33 cellular contexts compared by ENCODE assay signal in genomic region chr15:40852529-40852928, GRCh38. TPM values are rescaled to one million over a fixed set of nuclear protein-coding genes. Genes with fewer than 3 reads are reported as not detected.
A peak's percentile ranks its signal among the peaks of the same experiment; 100 is the strongest.
DNase-seq lines count a peak whose midpoint lies in the region; ATAC-seq, FAIRE-seq and TF ChIP-seq lines count a peak whose summit lies in the region.
"Had no signal": no experiment of that assay in that cellular context is flagged by ENCODE, and none has a peak within 500 bp of the region (broad histone marks: within the 10 kb centered on the region; RNA-seq: fewer than 3 reads in every experiment).

No MANE protein-coding gene starts in this region.

- H3K27ac ChIP-seq in HepG2 (ENCODE audit: extremely low read length, insufficient read depth, low read length): no peak overlapping the region
- H3K27ac ChIP-seq in right lobe of liver: no peak overlapping the region
- no peak overlapping the region for H3K27ac ChIP-seq in kidney (ENCODE audit: low read depth in 2 of 2, low read length in 2 of 2)
- H3K27ac ChIP-seq: body of pancreas, esophagus squamous epithelium, foreskin keratinocyte, heart left ventricle, thyroid gland, vagina had no signal

- ATAC-seq in HepG2 (no peak), right lobe of liver (no peak), HG03108 (IDR thresholded peaks at IDR 0.05; ENCODE audit: unreplicated experiment) (no peak), HG02571 (IDR thresholded peaks at IDR 0.05; ENCODE audit: unreplicated experiment) (no peak)
- ATAC-seq: body of pancreas, foreskin keratinocyte, GM23338, heart left ventricle, Panc1, sciatic nerve had no signal

- H3K79me2 ChIP-seq in HepG2 (ENCODE audit: insufficient read depth, low read length): no peaks in the 10 kb centered on the region

- FAIRE-seq in HepG2 (lab: Jason Lieb, UNC): no peak
- FAIRE-seq in kidney (lab: Jason Lieb, UNC): no peak
- FAIRE-seq: endometrium had no signal

- H3K4me3 ChIP-seq in HepG2 (replicated peaks in 1 of 3; ENCODE audit: insufficient read depth in 1 of 3, low read depth in 2 of 3, low read length in 3 of 3): no peak overlapping the region
- no peak overlapping the region for H3K4me3 ChIP-seq in right lobe of liver
- H3K4me3 ChIP-seq in kidney (ENCODE audit: low read length in 2 of 2): no peak overlapping the region
- H3K4me3 ChIP-seq: body of pancreas, esophagus squamous epithelium, GM23338, heart left ventricle, thyroid gland, vagina had no signal

- DNase-seq in HepG2 (ENCODE audit: low spot score) (no peak), right lobe of liver (no peak), kidney (peak; percentile 0), D341Med (ENCODE audit: low spot score) (no peak)
- DNase-seq: activated CD4-positive, alpha-beta memory T cell treated with anti-CD3 and anti-CD28 coated beads, Interleukin-2, amount 10 ng/mL, durations not matched to agents 7 days and 5 days; activated CD4-positive, alpha-beta T cell treated with anti-CD3 and anti-CD28 coated beads for 1 hour; activated CD8-positive, alpha-beta memory T cell treated with anti-CD3 and anti-CD28 coated beads, Interleukin-2, amount 50 U/mL, for 48 hours; activated naive CD4-positive, alpha-beta T cell treated with anti-CD3 and anti-CD28 coated beads for 36 hours; body of pancreas; CD4-positive, alpha-beta T cell; esophagus squamous epithelium; foreskin keratinocyte; heart left ventricle; HFFc6; naive B cell; NCI-H1694 treated with DMSO at 0.1 percent for 48 hours; NCI-H510A treated with DMSO at 0.1 percent for 48 hours; SHP77; stimulated activated CD4-positive, alpha-beta T cell treated with anti-CD3 and anti-CD28 coated beads, Interleukin-12 subunit alpha, Interleukin-12 subunit beta, amount 100 ng/mL, for 4 hours; stimulated activated CD4-positive, alpha-beta T cell treated with anti-CD3 and anti-CD28 coated beads, Interleukin-2, amount 100 ng/mL, for 48 hours; T-helper 2 cell; thyroid gland had no signal

- H2AFZ ChIP-seq in HepG2 (ENCODE audit: low read length): no peak overlapping the region
- H2AFZ ChIP-seq: GM23338 had no signal

- POLR2A ChIA-PET in HepG2 (lab: Yijun Ruan, JAX): no interaction called here

- CTCF ChIA-PET in HepG2 (lab: Yijun Ruan, JAX; ENCODE audit: low intra/inter-chr PET ratio, low total read pairs): no interaction called here

- TF ChIP-seq CTCF in HepG2 (CRISPR knock-in tag; IDR thresholded peaks at IDR 0.05) (no peak), right lobe of liver (IDR thresholded peaks at IDR 0.05) (no peak), kidney (IDR thresholded peaks at IDR 0.05; ENCODE audit: borderline replicate concordance, extremely low read depth, insufficient read depth) (no peak)

- H4K20me1 ChIP-seq in HepG2 (ENCODE audit: insufficient read depth, low read length): no peaks in the 10 kb centered on the region

- TF ChIP-seq POLR2A in HepG2 (IDR thresholded peaks at IDR 0.05; ENCODE audit: insufficient read depth in 1 of 2, low read depth in 2 of 2, low read length in 2 of 2): no peak
- TF ChIP-seq POLR2A in right lobe of liver (IDR thresholded peaks at IDR 0.05): no peak

- no peak overlapping the region for H3K9ac ChIP-seq in HepG2 (ENCODE audit: insufficient read depth, low read depth, low read length)
- H3K9ac ChIP-seq in kidney (ENCODE audit: low read length in 2 of 2): no peak overlapping the region

- H3K27me3 ChIP-seq in HepG2 (ENCODE audit: control insufficient read depth in 1 of 2, insufficient read depth in 2 of 2, low read length in 2 of 2) (no peaks in the 10 kb centered on the region), right lobe of liver (no peaks in the 10 kb centered on the region)
- H3K27me3 ChIP-seq: body of pancreas, esophagus squamous epithelium, foreskin keratinocyte, thyroid gland, vagina had no signal

- no TSS peak for BruUV-seq in HepG2 (replicated peaks; lab: Mats Ljungman, UMichigan)

- H3K36me3 ChIP-seq in HepG2 (replicated peaks in 1 of 2; ENCODE audit: control insufficient read depth in 1 of 2, insufficient read depth in 2 of 2, low read length in 2 of 2): no peaks in the 10 kb centered on the region
- H3K36me3 ChIP-seq in right lobe of liver: no peaks in the 10 kb centered on the region
- H3K36me3 ChIP-seq in kidney (ENCODE audit: control insufficient read depth in 1 of 2, insufficient read depth in 2 of 2, low read length in 2 of 2): peaks cover 19 to 34% of the 10 kb centered on the region in 2 donors
- H3K36me3 ChIP-seq: heart left ventricle, vagina had no signal

- no peak for TF ChIP-seq RAD21 in HepG2 (CRISPR knock-in tag; IDR thresholded peaks at IDR 0.05)

- intact Hi-C loops in HepG2 (cut with micrococcal nuclease; ENCODE audit: unreplicated experiment) (no loop called here), right lobe of liver (cut with DNase I) (no loop called here), kidney (cut with DNase I) (no loop called here)

- H3K9me3 ChIP-seq in HepG2 (ENCODE audit: low read length) (no peaks in the 10 kb centered on the region), right lobe of liver (no peaks in the 10 kb centered on the region), kidney (ENCODE audit: control insufficient read depth in 1 of 2, low read length in 2 of 2) (no peaks in the 10 kb centered on the region)
- H3K9me3 ChIP-seq: body of pancreas, esophagus squamous epithelium, heart left ventricle, thyroid gland, vagina had no signal

- peaks cover 39% of the 10 kb centered on the region for H3K4me1 ChIP-seq in HepG2 (ENCODE audit: insufficient read depth, low read length)
- no peaks in the 10 kb centered on the region for H3K4me1 ChIP-seq in right lobe of liver
- peaks cover 3 to 5% of the 10 kb centered on the region in 2 donors for H3K4me1 ChIP-seq in kidney (ENCODE audit: control insufficient read depth in 1 of 2, insufficient read depth in 1 of 2, low read depth in 1 of 2, low read length in 2 of 2)

- no peak overlapping the region for H3K4me2 ChIP-seq in HepG2 (ENCODE audit: low read depth, low read length)
- H3K4me2 ChIP-seq: GM23338 had no signal

- WGBS in HepG2 (ENCODE audit: low lambda C conversion rate): 60% methylated on average over 5 of the region's 5 CpGs
- 86% methylated on average over 5 of the region's 5 CpGs for WGBS in right lobe of liver (ENCODE audit: insufficient coverage, low coverage, low lambda C conversion rate, missing lambda C conversion rate)

- in situ Hi-C loops in HepG2 (cut with HindIII; ENCODE audit: extremely low pct_ligation_motif_present, low pct_unique_long_range_greater_than_20kb): no loop called here

- TF ChIP-seq EP300 in HepG2 (IDR thresholded peaks at IDR 0.05; ENCODE audit: low read depth in 2 of 2, low read length in 2 of 2) (no peak), HepG2 (CRISPR knock-in tag; IDR thresholded peaks at IDR 0.05; ENCODE audit: borderline replicate concordance) (no peak)

RNA-seq across cellular contexts. Expression of gene SPINT1, which starts 8.7 kb away (rescaled TPM):
- total RNA-seq in HepG2 (2016; rRNA removed; fragmentation: Illumina TruSeq; extraction: Trizol) (0.45 and 0.49 TPM in 2 replicates), right lobe of liver (1 to 10 TPM; 1.1 to 7.9 (median 3.0) TPM), kidney (114 TPM)
- total RNA-seq in HepG2 (2016; cell fraction: cytosol; rRNA removed; fragmentation: Illumina TruSeq; extraction: Trizol; ENCODE audit: low read depth): 0.10 and 0.44 TPM in 2 replicates
- 0.21 and 0.50 TPM in 2 replicates for total RNA-seq in HepG2 (2016; cell fraction: insoluble cytoplasmic fraction; rRNA removed; fragmentation: Illumina TruSeq; extraction: Trizol)
- total RNA-seq in HepG2 (2016; cell fraction: membrane; rRNA removed; fragmentation: Illumina TruSeq; extraction: Trizol): 0.14 and 0.25 TPM in 2 replicates
- total RNA-seq in HepG2 (2016; cell fraction: nucleus; rRNA removed; fragmentation: Illumina TruSeq; extraction: Trizol): 0.88 and 2.1 TPM in 2 replicates
- polyA plus RNA-seq in HepG2 (2011; rRNA removed) (2.5 and 2.8 TPM in 2 replicates), kidney (ENCODE audit: insufficient read depth, low read depth, low replicate concordance) (112 TPM)
- polyA plus RNA-seq in HepG2 (2011; cell fraction: cytosol; rRNA removed): 3.4 and 3.9 TPM in 2 replicates
- 7.6 and 10.2 TPM in 2 replicates for polyA plus RNA-seq in HepG2 (2011; cell fraction: nucleus; rRNA removed)
- polyA plus RNA-seq in HepG2 (2012): 2.7 and 2.9 TPM in 2 replicates
- 0.20 and 0.25 TPM in 2 replicates for polyA plus RNA-seq in HepG2 (2016; cell fraction: cytosol; fragmentation: Illumina TruSeq; extraction: Trizol; ENCODE audit: low read depth)
- polyA plus RNA-seq in HepG2 (2016; cell fraction: insoluble cytoplasmic fraction; fragmentation: Illumina TruSeq; extraction: Trizol; ENCODE audit: low read depth): 0.21 and 0.37 TPM in 2 replicates
- polyA plus RNA-seq in HepG2 (2016; cell fraction: membrane; fragmentation: Illumina TruSeq; extraction: Trizol; ENCODE audit: low read depth): 0.24 and 0.43 TPM in 2 replicates
- 3.0 TPM in 2 replicates for polyA plus RNA-seq in HepG2 (2016; cell fraction: nucleus; fragmentation: Illumina TruSeq; extraction: Trizol; ENCODE audit: insufficient read depth, low read depth)
- 0.37 and 3.2 TPM in 2 replicates for polyA minus RNA-seq in HepG2 (2011; rRNA and poly(A)+ RNA removed; ENCODE audit: low replicate concordance)
- polyA minus RNA-seq in HepG2 (2011; cell fraction: cytosol; rRNA and poly(A)+ RNA removed): 2.2 TPM in 2 replicates
- polyA minus RNA-seq in HepG2 (2011; cell fraction: nucleus; rRNA and poly(A)+ RNA removed): 1.0 and 2.6 TPM in 2 replicates

RNA-seq across cellular contexts. Expression of gene RHOV, which starts 21.5 kb away (rescaled TPM):
- total RNA-seq in HepG2 (2016; rRNA removed; fragmentation: Illumina TruSeq; extraction: Trizol) (0.15 and 0.18 TPM in 2 replicates), right lobe of liver (not detected), kidney (3.0 TPM)
- total RNA-seq in HepG2 (2016; cell fraction: cytosol; rRNA removed; fragmentation: Illumina TruSeq; extraction: Trizol; ENCODE audit: low read depth): not detected in 2 replicates
- 0.15 TPM in 1 of 2 replicates, not detected in the other for total RNA-seq in HepG2 (2016; cell fraction: insoluble cytoplasmic fraction; rRNA removed; fragmentation: Illumina TruSeq; extraction: Trizol)
- total RNA-seq in HepG2 (2016; cell fraction: membrane; rRNA removed; fragmentation: Illumina TruSeq; extraction: Trizol): 0.09 and 0.10 TPM in 2 replicates
- total RNA-seq in HepG2 (2016; cell fraction: nucleus; rRNA removed; fragmentation: Illumina TruSeq; extraction: Trizol): not detected in 2 replicates
- polyA plus RNA-seq in HepG2 (2011; rRNA removed) (0.07 and 0.17 TPM in 2 replicates), kidney (ENCODE audit: insufficient read depth, low read depth, low replicate concordance) (4.6 TPM)
- 0.08 and 0.09 TPM in 2 replicates for polyA plus RNA-seq in HepG2 (2011; cell fraction: cytosol; rRNA removed)
- not detected in 2 replicates for polyA plus RNA-seq in HepG2 (2011; cell fraction: nucleus; rRNA removed)
- not detected in 2 replicates for polyA plus RNA-seq in HepG2 (2012)
- 0.07 TPM in 1 of 2 replicates, not detected in the other for polyA plus RNA-seq in HepG2 (2016; cell fraction: cytosol; fragmentation: Illumina TruSeq; extraction: Trizol; ENCODE audit: low read depth)
- 0.17 and 0.19 TPM in 2 replicates for polyA plus RNA-seq in HepG2 (2016; cell fraction: insoluble cytoplasmic fraction; fragmentation: Illumina TruSeq; extraction: Trizol; ENCODE audit: low read depth)
- polyA plus RNA-seq in HepG2 (2016; cell fraction: membrane; fragmentation: Illumina TruSeq; extraction: Trizol; ENCODE audit: low read depth): 0.10 TPM in 1 of 2 replicates, not detected in the other
- 0.27 and 0.37 TPM in 2 replicates for polyA plus RNA-seq in HepG2 (2016; cell fraction: nucleus; fragmentation: Illumina TruSeq; extraction: Trizol; ENCODE audit: insufficient read depth, low read depth)
- polyA minus RNA-seq in HepG2 (2011; rRNA and poly(A)+ RNA removed; ENCODE audit: low replicate concordance): 43.4 TPM in 1 of 2 replicates, not detected in the other
- polyA minus RNA-seq in HepG2 (2011; cell fraction: cytosol; rRNA and poly(A)+ RNA removed): 0.40 and 0.70 TPM in 2 replicates
- not detected in 2 replicates for polyA minus RNA-seq in HepG2 (2011; cell fraction: nucleus; rRNA and poly(A)+ RNA removed)
- total RNA-seq: activated CD4-positive, alpha-beta memory T cell treated with anti-CD3 and anti-CD28 coated beads, Interleukin-2, amount 10 ng/mL, durations not matched to agents 7 days and 5 days; heart left ventricle had no signal
- polyA plus RNA-seq: heart left ventricle had no signal

RNA-seq across cellular contexts. Expression of gene PPP1R14D, which starts 24.0 kb away (rescaled TPM):
- 0.49 and 0.53 TPM in 2 replicates for total RNA-seq in HepG2 (2016; rRNA removed; fragmentation: Illumina TruSeq; extraction: Trizol)
- total RNA-seq in HepG2 (2016; cell fraction: cytosol; rRNA removed; fragmentation: Illumina TruSeq; extraction: Trizol; ENCODE audit: low read depth): not detected in 2 replicates
- total RNA-seq in HepG2 (2016; cell fraction: insoluble cytoplasmic fraction; rRNA removed; fragmentation: Illumina TruSeq; extraction: Trizol): 0.52 and 0.55 TPM in 2 replicates
- 0.34 TPM in 2 replicates for total RNA-seq in HepG2 (2016; cell fraction: membrane; rRNA removed; fragmentation: Illumina TruSeq; extraction: Trizol)
- not detected in 2 replicates for total RNA-seq in HepG2 (2016; cell fraction: nucleus; rRNA removed; fragmentation: Illumina TruSeq; extraction: Trizol)
- 0.47 and 0.55 TPM in 2 replicates for polyA plus RNA-seq in HepG2 (2011; rRNA removed)
- polyA plus RNA-seq in HepG2 (2011; cell fraction: cytosol; rRNA removed): 0.81 and 0.82 TPM in 2 replicates
- 0.35 and 0.62 TPM in 2 replicates for polyA plus RNA-seq in HepG2 (2011; cell fraction: nucleus; rRNA removed)
- polyA plus RNA-seq in HepG2 (2012): 0.68 TPM in 2 replicates
- polyA plus RNA-seq in HepG2 (2016; cell fraction: cytosol; fragmentation: Illumina TruSeq; extraction: Trizol; ENCODE audit: low read depth): not detected in 2 replicates
- polyA plus RNA-seq in HepG2 (2016; cell fraction: insoluble cytoplasmic fraction; fragmentation: Illumina TruSeq; extraction: Trizol; ENCODE audit: low read depth): 0.46 and 0.48 TPM in 2 replicates
- polyA plus RNA-seq in HepG2 (2016; cell fraction: membrane; fragmentation: Illumina TruSeq; extraction: Trizol; ENCODE audit: low read depth): not detected in 2 replicates
- polyA plus RNA-seq in HepG2 (2016; cell fraction: nucleus; fragmentation: Illumina TruSeq; extraction: Trizol; ENCODE audit: insufficient read depth, low read depth): not detected in 2 replicates
- 0.21 TPM in 1 of 2 replicates, not detected in the other for polyA minus RNA-seq in HepG2 (2011; rRNA and poly(A)+ RNA removed; ENCODE audit: low replicate concordance)
- polyA minus RNA-seq in HepG2 (2011; cell fraction: cytosol; rRNA and poly(A)+ RNA removed): not detected in 2 replicates
- polyA minus RNA-seq in HepG2 (2011; cell fraction: nucleus; rRNA and poly(A)+ RNA removed): 0.87 TPM in 1 of 2 replicates, not detected in the other
- not detected for total RNA-seq in right lobe of liver
- not detected for total RNA-seq in kidney
- polyA plus RNA-seq in kidney (ENCODE audit: insufficient read depth, low read depth, low replicate concordance): 4.0 TPM
- total RNA-seq: A673; activated CD4-positive, alpha-beta memory T cell treated with anti-CD3 and anti-CD28 coated beads, Interleukin-2, amount 10 ng/mL, durations not matched to agents 7 days and 5 days; activated naive CD4-positive, alpha-beta T cell treated with anti-CD3 and anti-CD28 coated beads for 36 hours; activated T-helper 1 cell treated with anti-CD3 and anti-CD28 coated beads, Interleukin-12 subunit alpha, Interleukin-12 subunit beta, Interleukin-2, Interleukin-4 antibody, amounts not matched to agents 30 ng/mL and 10 ng/mL and 1 ng/mL, durations not matched to agents 14 hours and 24 hours and 36 hours; body of pancreas; CD4-positive, alpha-beta T cell; dermis microvascular lymphatic vessel endothelial cell; foreskin keratinocyte; GM23338; heart left ventricle; HFFc6; kidney epithelial cell; sciatic nerve; thyroid gland; vagina had no signal
- polyA plus RNA-seq: foreskin keratinocyte, GM23338, heart left ventricle had no signal

RNA-seq across cellular contexts. Expression of gene VPS18, which starts 41.7 kb away (rescaled TPM):
- 15.8 and 17.0 TPM in 2 replicates for total RNA-seq in HepG2 (2016; rRNA removed; fragmentation: Illumina TruSeq; extraction: Trizol)
- 1.2 and 1.9 TPM in 2 replicates for total RNA-seq in HepG2 (2016; cell fraction: cytosol; rRNA removed; fragmentation: Illumina TruSeq; extraction: Trizol; ENCODE audit: low read depth)
- total RNA-seq in HepG2 (2016; cell fraction: insoluble cytoplasmic fraction; rRNA removed; fragmentation: Illumina TruSeq; extraction: Trizol): 14.9 and 16.0 TPM in 2 replicates
- 3.9 and 4.3 TPM in 2 replicates for total RNA-seq in HepG2 (2016; cell fraction: membrane; rRNA removed; fragmentation: Illumina TruSeq; extraction: Trizol)
- total RNA-seq in HepG2 (2016; cell fraction: nucleus; rRNA removed; fragmentation: Illumina TruSeq; extraction: Trizol): 9.9 and 11.2 TPM in 2 replicates
- polyA plus RNA-seq in HepG2 (2011; rRNA removed): 5.8 and 7.4 TPM in 2 replicates
- polyA plus RNA-seq in HepG2 (2011; cell fraction: cytosol; rRNA removed): 6.0 and 7.5 TPM in 2 replicates
- 9.2 and 9.4 TPM in 2 replicates for polyA plus RNA-seq in HepG2 (2011; cell fraction: nucleus; rRNA removed)
- 5.0 and 5.3 TPM in 2 replicates for polyA plus RNA-seq in HepG2 (2012)
- 0.57 and 0.62 TPM in 2 replicates for polyA plus RNA-seq in HepG2 (2016; cell fraction: cytosol; fragmentation: Illumina TruSeq; extraction: Trizol; ENCODE audit: low read depth)
- 9.1 and 10.3 TPM in 2 replicates for polyA plus RNA-seq in HepG2 (2016; cell fraction: insoluble cytoplasmic fraction; fragmentation: Illumina TruSeq; extraction: Trizol; ENCODE audit: low read depth)
- 1.1 and 1.8 TPM in 2 replicates for polyA plus RNA-seq in HepG2 (2016; cell fraction: membrane; fragmentation: Illumina TruSeq; extraction: Trizol; ENCODE audit: low read depth)
- polyA plus RNA-seq in HepG2 (2016; cell fraction: nucleus; fragmentation: Illumina TruSeq; extraction: Trizol; ENCODE audit: insufficient read depth, low read depth): 13.2 and 13.9 TPM in 2 replicates
- polyA minus RNA-seq in HepG2 (2011; rRNA and poly(A)+ RNA removed; ENCODE audit: low replicate concordance): 42.6 and 112 TPM in 2 replicates
- 11.8 and 12.4 TPM in 2 replicates for polyA minus RNA-seq in HepG2 (2011; cell fraction: cytosol; rRNA and poly(A)+ RNA removed)
- 9.3 and 9.8 TPM in 2 replicates for polyA minus RNA-seq in HepG2 (2011; cell fraction: nucleus; rRNA and poly(A)+ RNA removed)
- 10 to 100 TPM in 5 of 6 experiments, 1 to 10 TPM in 1; 8.4 to 24.7 (median 12.9) TPM for total RNA-seq in right lobe of liver
- total RNA-seq in kidney: 28.1 TPM
- 21.9 TPM for polyA plus RNA-seq in kidney (ENCODE audit: insufficient read depth, low read depth, low replicate concordance)

RNA-seq across cellular contexts. Expression of gene DNAJC17, which starts 45.3 kb away (rescaled TPM):
- total RNA-seq in HepG2 (2016; rRNA removed; fragmentation: Illumina TruSeq; extraction: Trizol) (26.5 and 30.2 TPM in 2 replicates), right lobe of liver (10 to 100 TPM in 5 of 6 experiments, 1 to 10 TPM in 1; 7.8 to 23.7 (median 17.7) TPM), kidney (41.6 TPM)
- 6.4 and 7.8 TPM in 2 replicates for total RNA-seq in HepG2 (2016; cell fraction: cytosol; rRNA removed; fragmentation: Illumina TruSeq; extraction: Trizol; ENCODE audit: low read depth)
- 30.1 and 30.4 TPM in 2 replicates for total RNA-seq in HepG2 (2016; cell fraction: insoluble cytoplasmic fraction; rRNA removed; fragmentation: Illumina TruSeq; extraction: Trizol)
- 7.4 and 8.6 TPM in 2 replicates for total RNA-seq in HepG2 (2016; cell fraction: membrane; rRNA removed; fragmentation: Illumina TruSeq; extraction: Trizol)
- total RNA-seq in HepG2 (2016; cell fraction: nucleus; rRNA removed; fragmentation: Illumina TruSeq; extraction: Trizol): 17.9 and 19.3 TPM in 2 replicates
- polyA plus RNA-seq in HepG2 (2011; rRNA removed) (22.2 and 23.0 TPM in 2 replicates), kidney (ENCODE audit: insufficient read depth, low read depth, low replicate concordance) (56.7 TPM)
- polyA plus RNA-seq in HepG2 (2011; cell fraction: cytosol; rRNA removed): 25.4 and 31.1 TPM in 2 replicates
- polyA plus RNA-seq in HepG2 (2011; cell fraction: nucleus; rRNA removed): 71.0 and 88.9 TPM in 2 replicates
- 15.6 and 17.8 TPM in 2 replicates for polyA plus RNA-seq in HepG2 (2012)
- polyA plus RNA-seq in HepG2 (2016; cell fraction: cytosol; fragmentation: Illumina TruSeq; extraction: Trizol; ENCODE audit: low read depth): 4.4 TPM in 2 replicates
- 27.5 and 28.1 TPM in 2 replicates for polyA plus RNA-seq in HepG2 (2016; cell fraction: insoluble cytoplasmic fraction; fragmentation: Illumina TruSeq; extraction: Trizol; ENCODE audit: low read depth)
- polyA plus RNA-seq in HepG2 (2016; cell fraction: membrane; fragmentation: Illumina TruSeq; extraction: Trizol; ENCODE audit: low read depth): 3.8 and 5.1 TPM in 2 replicates
- polyA plus RNA-seq in HepG2 (2016; cell fraction: nucleus; fragmentation: Illumina TruSeq; extraction: Trizol; ENCODE audit: insufficient read depth, low read depth): 36.5 and 39.9 TPM in 2 replicates
- 9.9 and 24.8 TPM in 2 replicates for polyA minus RNA-seq in HepG2 (2011; rRNA and poly(A)+ RNA removed; ENCODE audit: low replicate concordance)
- polyA minus RNA-seq in HepG2 (2011; cell fraction: cytosol; rRNA and poly(A)+ RNA removed): 5.3 and 10.7 TPM in 2 replicates
- polyA minus RNA-seq in HepG2 (2011; cell fraction: nucleus; rRNA and poly(A)+ RNA removed): 27.2 and 33.7 TPM in 2 replicates

Comparison
In these comparisons a context has a peak if more than half of its experiments do, and no peak if none do; other contexts are left out.
1. RNA of gene SPINT1, which starts 8.7 kb away (total RNA-seq): 114 TPM in kidney (single experiment); 1.1 to 7.9 TPM in right lobe of liver and 0.10 to 2.1 TPM in HepG2; every median in the first group is over 10 times any median in the second.